8 cellular contexts compared by ENCODE assay signal in the genomic region with DNA sequence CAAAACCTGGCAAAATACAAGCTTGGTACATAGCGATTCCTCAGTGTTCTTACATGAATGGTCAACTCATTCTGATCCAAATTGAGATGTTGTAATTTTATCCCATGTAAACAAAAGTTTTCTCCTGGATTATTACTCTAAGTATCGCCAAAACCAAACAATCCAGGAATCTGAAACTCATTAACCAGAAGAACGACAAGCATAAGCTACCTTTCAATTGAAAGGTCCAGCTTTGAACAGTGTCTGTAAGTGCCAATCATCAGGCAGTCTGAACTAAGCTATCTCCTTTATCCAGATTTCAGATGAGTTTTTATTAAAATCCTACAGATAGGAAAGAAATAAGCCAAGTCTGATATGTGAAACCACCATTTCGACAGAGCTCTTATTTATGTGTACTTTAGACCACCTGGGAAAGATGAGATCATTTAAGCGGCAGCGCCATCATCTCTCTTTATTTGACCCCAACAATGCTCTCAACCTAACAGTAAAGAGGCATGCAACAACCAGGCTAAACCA. TPM values are rescaled to one million over a fixed set of nuclear protein-coding genes. Genes with fewer than 3 reads are reported as not detected.
DNase-seq lines count a peak whose midpoint lies in the region; ATAC-seq and TF ChIP-seq lines count a peak whose summit lies in the region.

No MANE protein-coding gene starts in this region.

- peak overlapping the region; percentile 95 for H3K9ac ChIP-seq in Loucy (ENCODE audit: low read depth, low read length, poor library complexity, severe bottlenecking)
- H3K9ac ChIP-seq in neural cell (ENCODE audit: low read length), result peak overlapping the region; percentile 98

- peaks cover 50% of the 10 kb centered on the region for H3K4me1 ChIP-seq in CD8-positive, alpha-beta T cell (ENCODE audit: insufficient read depth, low read length)
- peaks cover 35% of the 10 kb centered on the region for H3K4me1 ChIP-seq in Loucy (ENCODE audit: insufficient read depth, low read length, poor library complexity, severe bottlenecking)

- H3K9me3 Mint-ChIP-seq in CD8-positive, alpha-beta T cell, result no peaks in the 10 kb centered on the region

- TF ChIP-seq RAD21 in neural cell (conservative IDR thresholded peaks at IDR 0.05), result no peak

- TF ChIP-seq EP300 in neural cell (conservative IDR thresholded peaks at IDR 0.05; ENCODE audit: poor library complexity, severe bottlenecking), result no peak

- H3K4me3 Mint-ChIP-seq in CD8-positive, alpha-beta T cell, result peak overlapping the region; percentile 95

- H3K27ac ChIP-seq in CD8-positive, alpha-beta T cell (ENCODE audit: low read depth, low read length), result peak overlapping the region; percentile 58
- H3K27ac ChIP-seq in coronary artery (peak overlapping the region; percentile 98 to 100), neural cell (ENCODE audit: low read length) (peak overlapping the region; percentile 94)

- H3K36me3 Mint-ChIP-seq in CD8-positive, alpha-beta T cell, result peaks cover 15% of the 10 kb centered on the region

- H3K27ac Mint-ChIP-seq in CD8-positive, alpha-beta T cell, result peak overlapping the region; percentile 76

- H2AFZ ChIP-seq in Loucy (ENCODE audit: low read length) (no peak overlapping the region), neural cell (ENCODE audit: low read depth, low read length) (no peak overlapping the region)

- H3K9me2 ChIP-seq in Loucy (replicated peaks; ENCODE audit: low read depth, low read length), result no peaks in the 10 kb centered on the region
- H3K9me2 ChIP-seq in neural cell (ENCODE audit: insufficient read depth, low read length), result no peaks in the 10 kb centered on the region

- POLR2A ChIA-PET in CD8-positive, alpha-beta T cell (lab: Charles Lee), result interaction anchor here (0.9 to 3.3 kb wide), 7 partner anchors 9 to 317 kb away, joined by 3 to 40 read pairs (median 11); partner anchors contain the start of genes ME2 and SMAD4

- H3F3A ChIP-seq in Loucy (ENCODE audit: low read depth) (no peaks in the 10 kb centered on the region), neural cell (ENCODE audit: insufficient read depth, low read length, poor library complexity, severe bottlenecking) (peaks cover 4% of the 10 kb centered on the region)

- H3K9me3 ChIP-seq in CD8-positive, alpha-beta T cell (ENCODE audit: low read length), result no peaks in the 10 kb centered on the region
- H3K9me3 ChIP-seq in Loucy (ENCODE audit: insufficient read depth, low read depth, low read length) (no peaks in the 10 kb centered on the region), neural cell (ENCODE audit: low read length) (no peaks in the 10 kb centered on the region)

- no peaks in the 10 kb centered on the region for H3K27me3 ChIP-seq in CD8-positive, alpha-beta T cell (ENCODE audit: insufficient read depth, low read length)
- H3K27me3 ChIP-seq in Loucy (ENCODE audit: insufficient read depth, low read length, poor library complexity, severe bottlenecking) (no peaks in the 10 kb centered on the region), neural cell (ENCODE audit: insufficient read depth, low read depth, low read length) (no peaks in the 10 kb centered on the region)

- ATAC-seq in CD8-positive, alpha-beta T cell, result peak; percentile 2
- ATAC-seq in HG02840 (IDR thresholded peaks at IDR 0.05; ENCODE audit: low FRiP score, unreplicated experiment), result no peak

- peak in 1 of 7 experiments; percentile 31 for DNase-seq in CD8-positive, alpha-beta T cell
- DNase-seq in coronary artery (ENCODE audit: low spot score), result no peak
- no peak for DNase-seq in NK-92 treated with Interleukin-12 subunit alpha and Interleukin-12 subunit beta, amount 100 ng/mL, for 24 hours (lab: John Stamatoyannopoulos, UW)
- DNase-seq in UCSD-AML1 (lab: John Stamatoyannopoulos, UW; ENCODE audit: unreplicated experiment), result no peak
- DNase-seq in stimulated activated CD4-positive, alpha-beta T cell treated with anti-CD3 and anti-CD28 coated beads, Interleukin-2, amount 100 ng/mL, for 24 hours, result no peak

- peak overlapping the region; percentile 98 for H3K4me2 ChIP-seq in Loucy (ENCODE audit: low read depth, low read length, poor library complexity, severe bottlenecking)
- peak overlapping the region; percentile 87 for H3K4me2 ChIP-seq in neural cell (ENCODE audit: low read length)

- peak overlapping the region; percentile 67 for H3K4me3 ChIP-seq in CD8-positive, alpha-beta T cell (ENCODE audit: low read depth, low read length)
- peak overlapping the region; percentile 81 for H3K4me3 ChIP-seq in Loucy (ENCODE audit: low read length, poor library complexity, severe bottlenecking)
- H3K4me3 ChIP-seq in coronary artery, result peak overlapping the region; percentile 95
- peak overlapping the region; percentile 98 for H3K4me3 ChIP-seq in neural cell (ENCODE audit: low read length)

- no peaks in the 10 kb centered on the region for H3K36me3 ChIP-seq in CD8-positive, alpha-beta T cell (ENCODE audit: insufficient read depth, low read length)
- H3K36me3 ChIP-seq in Loucy (ENCODE audit: insufficient read depth, low read length) (no peaks in the 10 kb centered on the region), neural cell (ENCODE audit: insufficient read depth, low read length) (no peaks in the 10 kb centered on the region)

- peaks cover 58% of the 10 kb centered on the region for H3K4me1 Mint-ChIP-seq in CD8-positive, alpha-beta T cell (ENCODE audit: low read depth)

- CTCF ChIA-PET in CD8-positive, alpha-beta T cell (lab: Charles Lee), result interaction anchor here (0.9 to 2.4 kb wide), 2 partner anchors 9 to 42 kb away, joined by 3 to 9 read pairs; no protein-coding TSS in a partner anchor

- no peak for TF ChIP-seq CTCF in CD8-positive, alpha-beta T cell (IDR thresholded peaks at IDR 0.05)
- TF ChIP-seq CTCF in Loucy (conservative IDR thresholded peaks at IDR 0.05; ENCODE audit: low read length) (no peak), coronary artery (IDR thresholded peaks at IDR 0.05) (no peak), neural cell (IDR thresholded peaks at IDR 0.05; ENCODE audit: poor library complexity, severe bottlenecking) (no peak)

- H3K79me2 ChIP-seq in Loucy (ENCODE audit: insufficient read depth, low read length) (peaks cover 64% of the 10 kb centered on the region), neural cell (replicated peaks; ENCODE audit: insufficient read depth, low read length) (peaks cover 67% of the 10 kb centered on the region)

- H3K27me3 Mint-ChIP-seq in CD8-positive, alpha-beta T cell (ENCODE audit: low read depth), result no peaks in the 10 kb centered on the region

- intact Hi-C loops in CD8-positive, alpha-beta T cell (cut with DNase I, micrococcal nuclease), result loop anchor here (1.0 to 10.0 kb wide), 7 partner anchors 14 to 1733 kb away; partner anchors contain the start of genes ACAA2 (in 1 of the 2), DYM (in 1 of the 2), ELAC1 (in 1 of the 2) and SKA1 (in 1 of the 2)

- H4K20me1 ChIP-seq in Loucy (ENCODE audit: insufficient read depth, low read length, poor library complexity, severe bottlenecking) (peaks cover 59% of the 10 kb centered on the region), neural cell (ENCODE audit: insufficient read depth) (peaks cover 27% of the 10 kb centered on the region)

TF ChIP-seq in neural cell, 6 proteins besides CTCF, POLR2A, EP300 and RAD21:
- TF ChIP-seq REST (IDR thresholded peaks at IDR 0.05; ENCODE audit: borderline replicate concordance) (no peak), SMC3 (conservative IDR thresholded peaks at IDR 0.05; ENCODE audit: poor library complexity) (no peak), MXI1 (conservative IDR thresholded peaks at IDR 0.05; ENCODE audit: poor library complexity, severe bottlenecking) (no peak), TAF1 (IDR thresholded peaks at IDR 0.05; ENCODE audit: low read depth) (no peak), EZH2 (IDR thresholded peaks at IDR 0.05; ENCODE audit: borderline replicate concordance, insufficient read depth, low read length, poor library complexity, severe bottlenecking) (no peak), POLR2AphosphoS5 (IDR thresholded peaks at IDR 0.05) (no peak)

RNA-seq across cellular contexts. Expression of gene MEX3C, which starts 2.3 kb away (rescaled TPM):
- 10 to 100 TPM; 78.7 to 83.3 TPM for total RNA-seq in CD8-positive, alpha-beta T cell
- 55.7 and 58.6 TPM in 2 replicates for polyA plus RNA-seq in neural cell
- 195 and 202 TPM in 2 replicates for polyA minus RNA-seq in neural cell
